In genomic region chr4:38717604-38718003, GRCh38 we compare ENCODE assay signal across 22 cellular contexts. TPM values are rescaled to one million over a fixed set of nuclear protein-coding genes. Genes with fewer than 3 reads are reported as not detected.
DNase-seq lines count a peak whose midpoint lies in the region; ATAC-seq and TF ChIP-seq lines count a peak whose summit lies in the region.
"Had no signal": no experiment of that assay in that cellular context is flagged by ENCODE, and none has a peak within 500 bp of the region (broad histone marks: within the 10 kb centered on the region; RNA-seq: fewer than 3 reads in every experiment).

No MANE protein-coding gene starts in this region.

- no peaks in the 10 kb centered on the region; the same call in 1 of the 2 replicates for H3K9me2 ChIP-seq in GM23248 (ENCODE audit: insufficient read depth)

- H2BK15ac ChIP-seq in neuronal stem cell (ENCODE audit: low read length) = no peak overlapping the region

- no peak overlapping the region for H3K23ac ChIP-seq in neuronal stem cell (ENCODE audit: low read depth, low read length, poor library complexity)

- no peak overlapping the region for H2BK12ac ChIP-seq in neuronal stem cell (ENCODE audit: low read length)

- peak overlapping the region; percentile 20; the same call in 1 of the 2 replicates for H2AFZ ChIP-seq in GM23248
- no peak overlapping the region for H2AFZ ChIP-seq in neuronal stem cell (ENCODE audit: low read length)

- H3K9ac ChIP-seq in GM23248 (peak overlapping the region; percentile 42), neuronal stem cell (ENCODE audit: low read depth, low read length, poor library complexity) (no peak overlapping the region)

- no peak overlapping the region for H4K8ac ChIP-seq in neuronal stem cell (ENCODE audit: low read depth, low read length)

- H3K27me3 ChIP-seq in GM23248 (replicated peaks; ENCODE audit: insufficient read depth) (no peaks in the 10 kb centered on the region), neuronal stem cell (ENCODE audit: control insufficient read depth in 3 of 3, insufficient read depth in 3 of 3, low read depth in 1 of 3, low read length in 3 of 3) (no peaks in the 10 kb centered on the region), H7 (ENCODE audit: control insufficient read depth, insufficient read depth, low read length) (no peaks in the 10 kb centered on the region)
- H3K27me3 ChIP-seq: esophagus squamous epithelium, SJCRH30 had no signal

- H3K27ac ChIP-seq in GM23248 (peak overlapping the region; percentile 73), neuronal stem cell (replicated peaks; ENCODE audit: low read length) (no peak overlapping the region)
- H3K27ac ChIP-seq: esophagus squamous epithelium, SJCRH30 had no signal

- in situ Hi-C loops in GM23248 (cut with MboI) = no loop called here

- peaks cover 25% of the 10 kb centered on the region for H3K4me1 ChIP-seq in GM23248 (ENCODE audit: insufficient read depth)
- no peaks in the 10 kb centered on the region for H3K4me1 ChIP-seq in neuronal stem cell (ENCODE audit: control insufficient read depth in 2 of 2, insufficient read depth in 1 of 2, low read depth in 1 of 2, low read length in 2 of 2)
- H3K4me1 ChIP-seq: SJCRH30 had no signal

- CTCF ChIA-PET in AG04449 (lab: Yijun Ruan, JAX) = interaction anchor here (0.6 kb wide), 1 partner anchor 843 kb away, joined by 3 read pairs; no protein-coding TSS in a partner anchor

- H3K9me3 ChIP-seq in GM23248 (ENCODE audit: low read depth) = no peaks in the 10 kb centered on the region
- no peaks in the 10 kb centered on the region for H3K9me3 ChIP-seq in neuronal stem cell (replicated peaks in 1 of 2; ENCODE audit: control insufficient read depth in 2 of 2, insufficient read depth in 1 of 2, low read depth in 1 of 2, low read length in 2 of 2)
- H3K9me3 ChIP-seq: esophagus squamous epithelium, SJCRH30 had no signal

- DNase-seq in AG04449 (ENCODE audit: low read depth, low spot score) (peak; percentile 58), GM23248 (peak; percentile 89), dermis microvascular lymphatic vessel endothelial cell (ENCODE audit: low read depth in 2 of 2) (peak; percentile 74 to 87), left ventricle myocardium superior (no peak), neuronal stem cell (ENCODE audit: low spot score) (no peak), H7 (no peak)
- DNase-seq: ACHN; activated CD8-positive, alpha-beta T cell treated with anti-CD3 and anti-CD28 coated beads for 36 hours; activated naive CD4-positive, alpha-beta T cell treated with anti-CD3 and anti-CD28 coated beads for 36 hours; activated T-cell treated with anti-CD3 and anti-CD28 coated beads, Interleukin-2, amount 50 U/mL, for 24 hours; esophagus squamous epithelium; KG1; left cardiac atrium; mucosa of descending colon; NCI-H2081; NCI-H69; retina; SJCRH30; stimulated activated naive CD8-positive, alpha-beta T cell treated with anti-CD3 and anti-CD28 coated beads, Interleukin-15, amount 100 ng/mL, for 72 hours had no signal

- no peak for TF ChIP-seq CTCF in AG04449 (IDR thresholded peaks at IDR 0.05; ENCODE audit: insufficient read depth, low read length, missing control alignments)

- H4K20me1 ChIP-seq in GM23248 (ENCODE audit: insufficient read depth) = no peaks in the 10 kb centered on the region

- intact Hi-C loops in left ventricle myocardium superior (cut with micrococcal nuclease) = no loop called here

- peaks cover 7% of the 10 kb centered on the region; the same call in 1 of the 2 replicates for H3F3A ChIP-seq in GM23248 (ENCODE audit: insufficient read depth)

- no peak overlapping the region for H3K4me3 ChIP-seq in AG04449 (ENCODE audit: low read depth, low read length)
- peak overlapping the region; percentile 5; the same call in 1 of the 2 replicates for H3K4me3 ChIP-seq in GM23248
- H3K4me3 ChIP-seq in neuronal stem cell (ENCODE audit: low read length in 2 of 2) = no peak overlapping the region
- no peak overlapping the region for H3K4me3 ChIP-seq in H7 (ENCODE audit: insufficient read depth, low read depth, low read length)
- H3K4me3 ChIP-seq: esophagus squamous epithelium, mucosa of descending colon, SJCRH30 had no signal

- ATAC-seq in left ventricle myocardium superior (peak; percentile 97), HG03135 (IDR thresholded peaks at IDR 0.05; ENCODE audit: unreplicated experiment) (no peak), HG03196 (IDR thresholded peaks at IDR 0.05; ENCODE audit: unreplicated experiment) (no peak)
- ATAC-seq: activated CD8-positive, alpha-beta T cell treated with anti-CD3 and anti-CD28 coated beads for 36 hours; HCT116; mucosa of descending colon; stimulated activated naive CD8-positive, alpha-beta T cell treated with anti-CD3 and anti-CD28 coated beads, Interleukin-15, amount 100 ng/mL, for 72 hours had no signal

- H3K18ac ChIP-seq in neuronal stem cell (ENCODE audit: low read length) = no peak overlapping the region

- H2BK120ac ChIP-seq in neuronal stem cell (ENCODE audit: low read depth, low read length) = no peak overlapping the region

- H3K4me2 ChIP-seq in GM23248 (ENCODE audit: unreplicated experiment) (peak overlapping the region; percentile 33), neuronal stem cell (ENCODE audit: insufficient read depth, low read length, poor library complexity, severe bottlenecking) (no peak overlapping the region)

- 13 to 16% methylated on average over 5 of the region's 5 CpGs for WGBS in GM23248 (ENCODE audit: low coverage in 1 of 2, low lambda C conversion rate in 2 of 2, missing lambda C conversion rate in 2 of 2), 2 experiments
- no CpG with 5 or more reads among the region's 5 CpGs for WGBS in neuronal stem cell (ENCODE audit: extremely low coverage in 2 of 2, insufficient read length in 2 of 2, insufficient replicate concordance in 1 of 2), 2 donors

- POLR2A ChIA-PET in AG04449 (lab: Yijun Ruan, JAX) = no interaction called here

- H3K79me1 ChIP-seq in neuronal stem cell (ENCODE audit: low read depth, low read length) = no peaks in the 10 kb centered on the region

- no peak overlapping the region for H4K91ac ChIP-seq in neuronal stem cell (ENCODE audit: low read depth, low read length, poor library complexity)

- H3K4ac ChIP-seq in neuronal stem cell (ENCODE audit: low read length) = no peak overlapping the region

- H2BK5ac ChIP-seq in neuronal stem cell (ENCODE audit: low read length) = no peak overlapping the region

- no peak overlapping the region for H2AK5ac ChIP-seq in neuronal stem cell (ENCODE audit: low read depth, low read length)

- no peak overlapping the region for H3K14ac ChIP-seq in neuronal stem cell (ENCODE audit: low read length)

- H3K36me3 ChIP-seq in GM23248 (ENCODE audit: low read depth) (no peaks in the 10 kb centered on the region), neuronal stem cell (replicated peaks in 1 of 2; ENCODE audit: control insufficient read depth in 2 of 2, insufficient read depth in 2 of 2, low read length in 2 of 2) (no peaks in the 10 kb centered on the region), H7 (replicated peaks; ENCODE audit: control insufficient read depth, insufficient read depth, low read length) (no peaks in the 10 kb centered on the region)
- H3K36me3 ChIP-seq: esophagus squamous epithelium, SJCRH30 had no signal

- no peaks in the 10 kb centered on the region for H3K79me2 ChIP-seq in GM23248 (ENCODE audit: insufficient read depth)

RNA-seq across cellular contexts. Expression of gene KLF3, which starts 53.6 kb away (rescaled TPM):
- 12.8 and 14.7 TPM in 2 replicates for total RNA-seq in GM23248 (2014; rRNA removed; shearing (Covaris generic))
- polyA plus RNA-seq in GM23248 (2016; fragmentation: Nextera tagmentation; extraction: Ambion mirVana) = 12.9 and 13.8 TPM in 2 replicates
- total RNA-seq in dermis microvascular lymphatic vessel endothelial cell (15.8 and 24.8 TPM in 2 replicates), left ventricle myocardium superior (17.7 TPM)
- 29.7 TPM for polyA plus RNA-seq in neuronal stem cell (2013, experiment 1 of 2)
- polyA plus RNA-seq in neuronal stem cell (2013, experiment 2 of 2) = 30.1 TPM
- 8.8 and 13.0 TPM in 2 replicates for total RNA-seq in H7 (2014; rRNA removed; shearing (Covaris generic))

Comparison
In these comparisons a context has a peak if more than half of its experiments do, and no peak if none do; other contexts are left out.
1. DNase-seq: peak in AG04449 (single experiment), GM23248 (single experiment) and dermis microvascular lymphatic vessel endothelial cell (2 of 2); none in left ventricle myocardium superior (single experiment), neuronal stem cell (single experiment) and H7 (single experiment).